In the genomic region with DNA sequence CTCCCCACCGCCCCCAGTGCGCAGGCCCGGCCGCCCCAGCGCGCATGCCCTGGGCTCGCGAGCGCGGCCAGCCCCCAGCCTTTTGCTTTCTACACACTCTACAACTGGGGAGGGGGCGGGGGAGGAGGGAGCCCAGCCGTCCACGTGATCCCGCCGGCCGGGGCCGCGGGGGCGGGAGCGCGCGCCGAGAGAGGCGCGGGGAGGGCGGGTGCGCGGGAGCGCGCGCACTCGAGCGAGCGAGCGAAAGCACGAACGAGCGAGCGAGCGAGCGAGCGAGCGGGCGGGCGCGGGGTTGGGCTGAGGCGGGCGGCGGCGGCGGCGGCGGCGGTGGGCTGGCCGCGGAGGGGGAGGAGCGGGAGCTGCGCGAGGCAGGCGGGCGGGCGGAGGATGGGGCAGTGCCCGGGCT, we compare ENCODE assay signal across 2 cellular contexts.
TF ChIP-seq lines count a peak whose summit lies in the region.

Gene AUTS2, plus strand, starts transcription at position 395 of the 406 bp plus-strand sequence. CDS start 1,179 bp downstream, outside the sequence.

TF ChIP-seq in SK-N-SH, 30 proteins besides CTCF, POLR2A, EP300 and RAD21:
- TF ChIP-seq, protein P1, sequence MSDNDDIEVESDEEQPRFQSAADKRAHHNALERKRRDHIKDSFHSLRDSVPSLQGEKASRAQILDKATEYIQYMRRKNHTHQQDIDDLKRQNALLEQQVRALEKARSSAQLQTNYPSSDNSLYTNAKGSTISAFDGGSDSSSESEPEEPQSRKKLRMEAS (IDR thresholded peaks at IDR 0.05; ENCODE audit: low read depth): peak; percentile 42; the same call in 1 of the 2 replicates
- TF ChIP-seq USF1 (IDR thresholded peaks at IDR 0.05; ENCODE audit: borderline replicate concordance, low read depth) (peak; percentile 91), FOXJ3 (CRISPR knock-in tag; IDR thresholded peaks at IDR 0.05) (no peak), ELF1 (IDR thresholded peaks at IDR 0.05) (no peak), FOXM1 (IDR thresholded peaks at IDR 0.05; ENCODE audit: low read depth) (no peak), MXI1 (IDR thresholded peaks at IDR 0.05; ENCODE audit: low read depth, low read length) (peak; percentile 75), MEF2A (IDR thresholded peaks at IDR 0.05; ENCODE audit: borderline replicate concordance, low read depth) (no peak), RXRA (IDR thresholded peaks at IDR 0.05; ENCODE audit: borderline replicate concordance, low read depth) (no peak), EZH2phosphoT487 (IDR thresholded peaks at IDR 0.05; ENCODE audit: borderline replicate concordance, low read depth) (no peak), FOSL2 (IDR thresholded peaks at IDR 0.05; ENCODE audit: borderline replicate concordance, low read depth) (no peak), PBX3 (IDR thresholded peaks at IDR 0.05) (no peak), SMC3 (IDR thresholded peaks at IDR 0.05; ENCODE audit: low read depth, low read length) (peak; percentile 20; the same call in 1 of the 2 replicates), RCOR1 (IDR thresholded peaks at IDR 0.05; ENCODE audit: low read length) (no peak), SIN3A (IDR thresholded peaks at IDR 0.05; ENCODE audit: borderline replicate concordance, low read depth, low read length) (peak; percentile 5; the same call in 1 of the 2 replicates), CHD2 (IDR thresholded peaks at IDR 0.05; ENCODE audit: low read length, partially characterized antibody) (peak; percentile 61), JUND (IDR thresholded peaks at IDR 0.05) (no peak), TAF1 (IDR thresholded peaks at IDR 0.05; ENCODE audit: borderline replicate concordance, low read depth, low read length) (no peak), NRF1 (IDR thresholded peaks at IDR 0.05; ENCODE audit: low read depth, low read length) (peak; percentile 87), TEAD4 (IDR thresholded peaks at IDR 0.05; ENCODE audit: borderline replicate concordance, insufficient read depth) (no peak), GATA2 (CRISPR knock-in tag; IDR thresholded peaks at IDR 0.05) (no peak), GABPA (IDR thresholded peaks at IDR 0.05; ENCODE audit: low read depth) (no peak), IRF3 (IDR thresholded peaks at IDR 0.05; ENCODE audit: low read depth, low read length) (no peak), YY1 (IDR thresholded peaks at IDR 0.05; ENCODE audit: low read depth) (no peak)
- TF ChIP-seq, protein P2, sequence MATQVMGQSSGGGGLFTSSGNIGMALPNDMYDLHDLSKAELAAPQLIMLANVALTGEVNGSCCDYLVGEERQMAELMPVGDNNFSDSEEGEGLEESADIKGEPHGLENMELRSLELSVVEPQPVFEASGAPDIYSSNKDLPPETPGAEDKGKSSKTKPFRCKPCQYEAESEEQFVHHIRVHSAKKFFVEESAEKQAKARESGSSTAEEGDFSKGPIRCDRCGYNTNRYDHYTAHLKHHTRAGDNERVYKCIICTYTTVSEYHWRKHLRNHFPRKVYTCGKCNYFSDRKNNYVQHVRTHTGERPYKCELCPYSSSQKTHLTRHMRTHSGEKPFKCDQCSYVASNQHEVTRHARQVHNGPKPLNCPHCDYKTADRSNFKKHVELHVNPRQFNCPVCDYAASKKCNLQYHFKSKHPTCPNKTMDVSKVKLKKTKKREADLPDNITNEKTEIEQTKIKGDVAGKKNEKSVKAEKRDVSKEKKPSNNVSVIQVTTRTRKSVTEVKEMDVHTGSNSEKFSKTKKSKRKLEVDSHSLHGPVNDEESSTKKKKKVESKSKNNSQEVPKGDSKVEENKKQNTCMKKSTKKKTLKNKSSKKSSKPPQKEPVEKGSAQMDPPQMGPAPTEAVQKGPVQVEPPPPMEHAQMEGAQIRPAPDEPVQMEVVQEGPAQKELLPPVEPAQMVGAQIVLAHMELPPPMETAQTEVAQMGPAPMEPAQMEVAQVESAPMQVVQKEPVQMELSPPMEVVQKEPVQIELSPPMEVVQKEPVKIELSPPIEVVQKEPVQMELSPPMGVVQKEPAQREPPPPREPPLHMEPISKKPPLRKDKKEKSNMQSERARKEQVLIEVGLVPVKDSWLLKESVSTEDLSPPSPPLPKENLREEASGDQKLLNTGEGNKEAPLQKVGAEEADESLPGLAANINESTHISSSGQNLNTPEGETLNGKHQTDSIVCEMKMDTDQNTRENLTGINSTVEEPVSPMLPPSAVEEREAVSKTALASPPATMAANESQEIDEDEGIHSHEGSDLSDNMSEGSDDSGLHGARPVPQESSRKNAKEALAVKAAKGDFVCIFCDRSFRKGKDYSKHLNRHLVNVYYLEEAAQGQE (IDR thresholded peaks at IDR 0.05; ENCODE audit: low read depth, low read length): no peak; the same call in 1 of the 2 replicates
- TF ChIP-seq, protein P3, sequence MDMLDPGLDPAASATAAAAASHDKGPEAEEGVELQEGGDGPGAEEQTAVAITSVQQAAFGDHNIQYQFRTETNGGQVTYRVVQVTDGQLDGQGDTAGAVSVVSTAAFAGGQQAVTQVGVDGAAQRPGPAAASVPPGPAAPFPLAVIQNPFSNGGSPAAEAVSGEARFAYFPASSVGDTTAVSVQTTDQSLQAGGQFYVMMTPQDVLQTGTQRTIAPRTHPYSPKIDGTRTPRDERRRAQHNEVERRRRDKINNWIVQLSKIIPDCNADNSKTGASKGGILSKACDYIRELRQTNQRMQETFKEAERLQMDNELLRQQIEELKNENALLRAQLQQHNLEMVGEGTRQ (IDR thresholded peaks at IDR 0.05; ENCODE audit: borderline replicate concordance, low read depth, low read length): peak; percentile 60

TF ChIP-seq in GM12878, 131 proteins besides CTCF, POLR2A, EP300 and RAD21:
- TF ChIP-seq BMI1 (IDR thresholded peaks at IDR 0.05; ENCODE audit: borderline replicate concordance): no peak
- peak in 1 of 2 experiments; percentile 94; a peak in 2 of 3 replicates for TF ChIP-seq EGR1 (IDR thresholded peaks at IDR 0.05; ENCODE audit: borderline replicate concordance in 1 of 2, low read depth in 2 of 2, low read length in 2 of 2)
- no peak for TF ChIP-seq SMAD1 (IDR thresholded peaks at IDR 0.05; ENCODE audit: low read depth, partially characterized antibody)
- TF ChIP-seq NRF1 (conservative IDR thresholded peaks at IDR 0.05; ENCODE audit: low read depth, low read length): peak; percentile 50
- TF ChIP-seq, protein P3 (IDR thresholded peaks at IDR 0.05; ENCODE audit: borderline replicate concordance, low read depth, low read length): peak; percentile 39
- TF ChIP-seq BHLHE40 (IDR thresholded peaks at IDR 0.05; ENCODE audit: borderline replicate concordance in 1 of 2, low read depth in 2 of 2, low read length in 1 of 2): peak in 1 of 2 experiments; percentile 75; a peak in 2 of 4 replicates
- TF ChIP-seq USF1 (IDR thresholded peaks at IDR 0.05; ENCODE audit: borderline replicate concordance, extremely low read length, insufficient read depth, low read depth, low read length): peak; percentile 70
TF ChIP-seq in GM12878: peak in this region for 5.
